11 cellular contexts compared by ENCODE assay signal in the genomic region with DNA sequence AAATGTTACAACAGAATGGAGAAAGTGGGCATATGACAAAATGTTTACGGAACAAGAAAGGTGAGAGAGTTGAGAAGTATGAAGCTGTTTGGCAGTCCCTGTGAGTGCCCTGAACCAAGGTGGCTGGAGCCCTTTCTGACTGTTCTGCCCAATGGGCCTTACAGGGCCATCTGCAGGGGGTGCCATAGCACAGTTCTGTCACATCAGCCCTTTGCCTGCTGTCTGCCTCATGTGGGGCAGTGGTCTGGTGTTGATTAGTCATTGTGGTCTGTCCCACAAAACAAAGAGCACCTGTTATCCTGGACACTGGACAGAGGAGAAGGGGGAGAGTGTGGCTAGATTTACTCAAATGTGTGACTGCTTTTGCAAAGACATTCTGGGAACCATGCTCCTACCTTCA. TPM values are rescaled to one million over a fixed set of nuclear protein-coding genes. Genes with fewer than 3 reads are reported as not detected.
DNase-seq lines count a peak whose midpoint lies in the region; ATAC-seq and TF ChIP-seq lines count a peak whose summit lies in the region.
"Had no signal": no experiment of that assay in that cellular context is flagged by ENCODE, and none has a peak within 500 bp of the region (broad histone marks: within the 10 kb centered on the region; RNA-seq: fewer than 3 reads in every experiment).

No MANE protein-coding gene starts in this region.

- intact Hi-C loops in activated CD4-positive, alpha-beta T cell treated with anti-CD3 and anti-CD28 coated beads for 36 hours (cut with DNase I, micrococcal nuclease) = loop anchor here in 1 of 2 experiments (5.0 kb wide), 1 partner anchor 41 kb away; no protein-coding TSS in a partner anchor

- H3K4me3 ChIP-seq in endodermal cell (ENCODE audit: low read length) = no peak overlapping the region
- H3K4me3 ChIP-seq: upper lobe of left lung had no signal

- POLR2A ChIA-PET in activated CD4-positive, alpha-beta T cell treated with anti-CD3 and anti-CD28 coated beads for 36 hours (lab: Charles Lee) = no interaction called here

- no peak overlapping the region for H3K9ac ChIP-seq in endodermal cell (ENCODE audit: extremely low read depth, low read length, poor library complexity, severe bottlenecking)

- DNase-seq in endodermal cell (no peak), COLO829 (ENCODE audit: low spot score) (no peak), NCI-H1092 (lab: John Stamatoyannopoulos, UW) (no peak), iPS-NIHi7 (ENCODE audit: extremely low spot score) (no peak)
- no peak for DNase-seq in activated CD4-positive, alpha-beta T cell treated with anti-CD3 and anti-CD28 coated beads for 36 hours
- DNase-seq: NCI-H82, upper lobe of left lung had no signal

- H3K27ac Mint-ChIP-seq in endodermal cell = no peak overlapping the region
- no peak overlapping the region for H3K27ac Mint-ChIP-seq in activated CD4-positive, alpha-beta T cell treated with anti-CD3 and anti-CD28 coated beads for 36 hours
- H3K27ac Mint-ChIP-seq: memory B cell had no signal

- ATAC-seq in GM18858 (IDR thresholded peaks at IDR 0.05; ENCODE audit: unreplicated experiment) = peak; percentile 22
- ATAC-seq in GM21619 (IDR thresholded peaks at IDR 0.05; ENCODE audit: unreplicated experiment) = peak; percentile 50
- ATAC-seq in HG03354 (IDR thresholded peaks at IDR 0.05; ENCODE audit: poor library complexity, severe bottlenecking, unreplicated experiment) = peak; percentile 56
- ATAC-seq in activated CD4-positive, alpha-beta T cell treated with anti-CD3 and anti-CD28 coated beads for 36 hours = no peak

- no peaks in the 10 kb centered on the region for H3K27me3 ChIP-seq in endodermal cell (ENCODE audit: control insufficient read depth, insufficient read depth, low read length, poor library complexity, severe bottlenecking)
- H3K27me3 ChIP-seq: upper lobe of left lung had no signal

- peak; percentile 35 for TF ChIP-seq CTCF in endodermal cell (conservative IDR thresholded peaks at IDR 0.05)

- peaks cover 11% of the 10 kb centered on the region for H3K4me1 Mint-ChIP-seq in endodermal cell
- H3K4me1 Mint-ChIP-seq in activated CD4-positive, alpha-beta T cell treated with anti-CD3 and anti-CD28 coated beads for 36 hours = peaks cover 44% of the 10 kb centered on the region

- H3K9me3 ChIP-seq in endodermal cell (ENCODE audit: control insufficient read depth, low read length) = no peaks in the 10 kb centered on the region
- H3K9me3 ChIP-seq: upper lobe of left lung had no signal

- CTCF ChIA-PET in activated CD4-positive, alpha-beta T cell treated with anti-CD3 and anti-CD28 coated beads for 36 hours (lab: Charles Lee) = interaction anchor here (2.3 kb wide), 1 partner anchor 15 kb away, joined by 6 read pairs; no protein-coding TSS in a partner anchor

- no peak overlapping the region for H3K27ac ChIP-seq in endodermal cell (ENCODE audit: low read depth, low read length)
- H3K27ac ChIP-seq: upper lobe of left lung had no signal

- H3K9me3 Mint-ChIP-seq in endodermal cell = peaks cover 11% of the 10 kb centered on the region
- H3K9me3 Mint-ChIP-seq in activated CD4-positive, alpha-beta T cell treated with anti-CD3 and anti-CD28 coated beads for 36 hours (ENCODE audit: low read depth) = peaks cover 4% of the 10 kb centered on the region

- 93 to 100% methylated on average over 1 of the region's 1 CpG for WGBS in endodermal cell (ENCODE audit: insufficient coverage in 1 of 2, insufficient read length in 1 of 2), 2 experiments

- no peaks in the 10 kb centered on the region for H3K4me1 ChIP-seq in endodermal cell (ENCODE audit: control insufficient read depth, insufficient read depth, low read length)
- H3K4me1 ChIP-seq: upper lobe of left lung had no signal

- H3K27me3 Mint-ChIP-seq in endodermal cell (ENCODE audit: insufficient read depth) = peaks cover 2% of the 10 kb centered on the region
- peaks cover 1% of the 10 kb centered on the region for H3K27me3 Mint-ChIP-seq in activated CD4-positive, alpha-beta T cell treated with anti-CD3 and anti-CD28 coated beads for 36 hours

- H3K36me3 Mint-ChIP-seq in endodermal cell (ENCODE audit: low read depth) = no peaks in the 10 kb centered on the region
- no peaks in the 10 kb centered on the region for H3K36me3 Mint-ChIP-seq in activated CD4-positive, alpha-beta T cell treated with anti-CD3 and anti-CD28 coated beads for 36 hours (ENCODE audit: low read depth)

- no peak overlapping the region for H3K4me3 Mint-ChIP-seq in endodermal cell
- no peak overlapping the region for H3K4me3 Mint-ChIP-seq in activated CD4-positive, alpha-beta T cell treated with anti-CD3 and anti-CD28 coated beads for 36 hours
- H3K4me3 Mint-ChIP-seq: memory B cell had no signal

- no peaks in the 10 kb centered on the region for H3K36me3 ChIP-seq in endodermal cell (ENCODE audit: control insufficient read depth, insufficient read depth, low read length)
- H3K36me3 ChIP-seq: upper lobe of left lung had no signal

RNA-seq across cellular contexts. Expression of gene OSBPL3, which starts 51.5 kb away (rescaled TPM):
- total RNA-seq in endodermal cell = 10 to 100 TPM in 1 of 2 donors, 1 to 10 TPM in 1; 9.8 to 11.3 TPM
- 6.3 TPM for polyA plus RNA-seq in endodermal cell (2013, experiment 1 of 2)
- 5.8 TPM for polyA plus RNA-seq in endodermal cell (2013, experiment 2 of 2)
- total RNA-seq in activated CD4-positive, alpha-beta T cell treated with anti-CD3 and anti-CD28 coated beads for 36 hours = 10 to 100 TPM; 34.7 to 38.2 TPM
